In genomic region chr11:64305075-64305690, GRCh38 we compare ENCODE assay signal across 8 cellular contexts. TPM values are rescaled to one million over a fixed set of nuclear protein-coding genes. Genes with fewer than 3 reads are reported as not detected.
DNase-seq lines count a peak whose midpoint lies in the region; ATAC-seq and TF ChIP-seq lines count a peak whose summit lies in the region.

ESRRA (plus strand) TSS chr11:64305524; CDS start chr11:64307180, 1,656 bp downstream.

- H3K27ac Mint-ChIP-seq in CD14-positive monocyte: peak within 1 kb of the TSS; percentile 96 to 99 (median 99)

- peak; percentile 99 for DNase-seq in CD14-positive monocyte (ENCODE audit: low spot score)
- peak; percentile 99 for DNase-seq in NCI-H748 treated with DMSO at 0.1 percent for 48 hours (lab: John Stamatoyannopoulos, UW)
- DNase-seq in activated CD4-positive, alpha-beta T cell treated with anti-CD3 and anti-CD28 coated beads, Interleukin-2, amount 50 U/mL, for 1 hour: peak; percentile 100
- DNase-seq in cortex of kidney (lab: John Stamatoyannopoulos, UW): peak; percentile 92
- DNase-seq in left lobe of liver (ENCODE audit: low spot score): peak; percentile 100
- DNase-seq in stimulated activated CD4-positive, alpha-beta T cell treated with anti-CD3 and anti-CD28 coated beads, Interleukin-2, amount 100 ng/mL, for 24 hours: peak; percentile 100

- intact Hi-C loops in CD14-positive monocyte (cut with micrococcal nuclease): loop anchor here (1.0 to 5.0 kb wide), 5 partner anchors 12 to 99 kb away; partner anchors contain the start of genes FERMT3 (in 2 of the 2), CCDC88B (in 1 of the 2), FKBP2 (in 1 of the 2) and TRMT112 (in 1 of the 2)

- H3K27me3 Mint-ChIP-seq in CD14-positive monocyte (ENCODE audit: low read depth in 3 of 3): peaks cover 13 to 22% (median 21%) of the 10 kb centered on the region in 3 donors

- peak within 1 kb of the TSS; percentile 96 to 97 for H3K4me3 Mint-ChIP-seq in CD14-positive monocyte

- no peak for TF ChIP-seq CTCF in CD14-positive monocyte (IDR thresholded peaks at IDR 0.05)

- ATAC-seq in GM19397 (IDR thresholded peaks at IDR 0.05; ENCODE audit: unreplicated experiment) (peak; percentile 70), HG03565 (IDR thresholded peaks at IDR 0.05; ENCODE audit: unreplicated experiment) (peak; percentile 60), left lobe of liver (peak; percentile 72)

- peaks cover 10 to 18% of the 10 kb centered on the region in 2 donors for H3K36me3 Mint-ChIP-seq in CD14-positive monocyte

- peaks cover 47% of the 10 kb centered on the region for H3K4me1 Mint-ChIP-seq in CD14-positive monocyte

- H3K9me3 Mint-ChIP-seq in CD14-positive monocyte: peaks cover 0 to 7% (median 1%) of the 10 kb centered on the region in 7 donors

RNA-seq across cellular contexts. Expression of gene ESRRA, which starts in this region (rescaled TPM):
- 10 to 100 TPM; 15.3 to 18.3 TPM for polyA plus RNA-seq in CD14-positive monocyte
- 53.6 TPM for total RNA-seq in left lobe of liver

Comparison
In these comparisons a context has a peak if more than half of its experiments do, and no peak if none do; other contexts are left out.
1. Peak in every context shown above with its lines: DNase-seq and ATAC-seq.